8 cellular contexts compared by ENCODE assay signal in the genomic region with DNA sequence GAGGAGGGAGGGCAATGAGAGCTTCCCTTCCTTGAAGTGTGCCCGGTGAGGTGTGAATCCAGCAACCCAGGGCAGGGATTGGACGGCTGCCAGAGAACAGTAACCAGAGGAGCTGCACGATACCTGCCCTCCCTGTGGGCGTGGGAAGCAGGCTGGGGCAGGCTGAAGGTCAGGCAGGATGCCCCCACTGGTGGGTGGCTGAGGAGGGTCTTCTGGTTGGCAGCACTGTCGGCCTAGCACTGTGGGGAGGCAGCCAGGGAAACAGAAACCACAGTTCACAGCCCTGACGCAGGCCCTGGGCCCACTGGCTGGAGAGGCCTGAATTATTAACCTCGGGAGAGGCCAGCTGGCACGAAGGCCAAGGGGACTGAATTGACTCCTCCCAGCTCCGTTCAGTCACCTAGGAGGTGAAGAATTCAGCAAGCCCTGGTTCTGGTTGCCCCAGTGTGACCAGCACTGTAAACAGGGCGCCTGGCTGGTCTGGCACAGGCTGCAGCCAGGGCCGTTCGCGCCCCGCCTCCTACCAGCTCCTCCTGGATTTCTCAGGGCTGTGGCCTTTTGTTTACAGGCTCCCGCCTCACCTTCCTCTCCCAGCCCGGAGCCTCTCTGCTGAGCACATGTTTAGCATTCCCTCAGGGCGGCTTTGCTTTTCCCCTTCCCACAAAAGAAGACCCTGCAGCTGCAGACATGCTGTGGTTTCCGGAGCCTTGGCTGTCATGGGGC.
A peak's percentile ranks its signal among the peaks of the same experiment; 100 is the strongest.
DNase-seq lines count a peak whose midpoint lies in the region; ATAC-seq, FAIRE-seq and TF ChIP-seq lines count a peak whose summit lies in the region.

No MANE protein-coding gene starts in this region.

- H3K4me3 ChIP-seq in HepG2 (replicated peaks in 1 of 3; ENCODE audit: insufficient read depth in 1 of 3, low read depth in 2 of 3, low read length in 3 of 3) = peak overlapping the region; percentile 50 to 78 (median 59)
- H3K4me3 ChIP-seq in upper lobe of right lung = no peak overlapping the region

- H3K27ac ChIP-seq in HepG2 (ENCODE audit: extremely low read length, insufficient read depth, low read length) = no peak overlapping the region
- H3K27ac ChIP-seq in upper lobe of right lung = peak overlapping the region; percentile 74

- in situ Hi-C loops in T47D (cut with HindIII; ENCODE audit: low pct_unique_long_range_greater_than_20kb, low sequenced_read_pairs) (no loop called here), HepG2 (cut with HindIII; ENCODE audit: extremely low pct_ligation_motif_present, low pct_unique_long_range_greater_than_20kb) (no loop called here)

- intact Hi-C loops in HepG2 (cut with micrococcal nuclease; ENCODE audit: unreplicated experiment) (loop anchor here (2.0 to 5.0 kb wide), 2 partner anchors 97 to 119 kb away; partner anchors contain the start of gene B3GNT2), upper lobe of right lung (cut with DNase I) (no loop called here)

- peak overlapping the region; percentile 99 for H3K4me2 ChIP-seq in HepG2 (ENCODE audit: low read depth, low read length)

- H3K4me1 ChIP-seq in HepG2 (ENCODE audit: insufficient read depth, low read length) (peaks cover 29% of the 10 kb centered on the region), upper lobe of right lung (peaks cover 21% of the 10 kb centered on the region)

- TF ChIP-seq POLR2A in HepG2 (IDR thresholded peaks at IDR 0.05; ENCODE audit: insufficient read depth in 1 of 2, low read depth in 2 of 2, low read length in 2 of 2) = 0 out of 4 replicates have a peak, but pooled peaks of 1 of the 2 experiments have one; percentile 16

- no peaks in the 10 kb centered on the region for H3K9me3 ChIP-seq in HepG2 (ENCODE audit: low read length)
- H3K9me3 ChIP-seq in upper lobe of right lung = no peaks in the 10 kb centered on the region

- FAIRE-seq in HepG2 (lab: Jason Lieb, UNC) = no peak

- H3K36me3 ChIP-seq in HepG2 (replicated peaks in 1 of 2; ENCODE audit: control insufficient read depth in 1 of 2, insufficient read depth in 2 of 2, low read length in 2 of 2) (no peaks in the 10 kb centered on the region), upper lobe of right lung (no peaks in the 10 kb centered on the region)

- WGBS in HepG2 (ENCODE audit: low lambda C conversion rate) = 2% methylated on average over 15 of the region's 18 CpGs

- DNase-seq in M059J (ENCODE audit: low read depth) = peak; percentile 86
- peak; percentile 55 to 96 for DNase-seq in T47D (ENCODE audit: low read depth in 1 of 2, low spot score in 1 of 2)
- peak; percentile 51 for DNase-seq in HepG2 (ENCODE audit: low spot score)
- DNase-seq in upper lobe of right lung = peak; percentile 90
- no peak for DNase-seq in stimulated activated CD4-positive, alpha-beta T cell treated with anti-CD3 and anti-CD28 coated beads, Interleukin-4, amount 100 ng/mL, for 1 hour
- no peak for DNase-seq in activated effector memory CD4-positive, alpha-beta T cell treated with anti-CD3 and anti-CD28 coated beads, Interleukin-2, amount 50 U/mL, for 16 hours

- no peak for TF ChIP-seq EP300 in HepG2 (IDR thresholded peaks at IDR 0.05; ENCODE audit: low read depth in 2 of 2, low read length in 2 of 2)
- no peak for TF ChIP-seq EP300 in HepG2 (CRISPR knock-in tag; IDR thresholded peaks at IDR 0.05; ENCODE audit: borderline replicate concordance)

- 0 out of 2 replicates have a peak, but pooled peaks have one; percentile 21 for TF ChIP-seq RAD21 in HepG2 (CRISPR knock-in tag; IDR thresholded peaks at IDR 0.05)

- H3K79me2 ChIP-seq in HepG2 (ENCODE audit: insufficient read depth, low read length) = no peaks in the 10 kb centered on the region

- CTCF ChIA-PET in HepG2 (lab: Yijun Ruan, JAX; ENCODE audit: low intra/inter-chr PET ratio, low total read pairs) = no interaction called here

- H2AFZ ChIP-seq in HepG2 (ENCODE audit: low read length) = peak overlapping the region; percentile 95

- TF ChIP-seq CTCF in HepG2 (CRISPR knock-in tag; IDR thresholded peaks at IDR 0.05) (peak; percentile 6; the same call in 1 of the 2 replicates), upper lobe of right lung (IDR thresholded peaks at IDR 0.05) (no peak)

- ATAC-seq in GM19468 (IDR thresholded peaks at IDR 0.05; ENCODE audit: extremely low read depth, unreplicated experiment) = peak; percentile 49
- peak; percentile 87 for ATAC-seq in HepG2
- peak; percentile 93 for ATAC-seq in upper lobe of right lung
- no peak for ATAC-seq in GM21717 (IDR thresholded peaks at IDR 0.05; ENCODE audit: unreplicated experiment)

- H3K27me3 ChIP-seq in HepG2 (ENCODE audit: control insufficient read depth in 1 of 2, insufficient read depth in 2 of 2, low read length in 2 of 2) = no peaks in the 10 kb centered on the region; a peak in 1 of 5 replicates
- H3K27me3 ChIP-seq in upper lobe of right lung = no peaks in the 10 kb centered on the region

- POLR2A ChIA-PET in HepG2 (lab: Yijun Ruan, JAX) = interaction anchor here (0.6 to 1.2 kb wide), 6 partner anchors 9 to 118 kb away, joined by 3 read pairs; no protein-coding TSS in a partner anchor

- no TSS peak for BruUV-seq in HepG2 (replicated peaks; lab: Mats Ljungman, UMichigan)

- peak overlapping the region; percentile 67 for H3K9ac ChIP-seq in HepG2 (ENCODE audit: insufficient read depth, low read depth, low read length)

- H4K20me1 ChIP-seq in HepG2 (ENCODE audit: insufficient read depth, low read length) = no peaks in the 10 kb centered on the region

TF ChIP-seq in HepG2, 621 proteins besides CTCF, POLR2A, EP300 and RAD21 (continues in another document):
- 0 out of 2 replicates have a peak, but pooled peaks have one; percentile 64 for TF ChIP-seq ZNF160 (CRISPR knock-in tag; IDR thresholded peaks at IDR 0.05)
- TF ChIP-seq, protein P1, sequence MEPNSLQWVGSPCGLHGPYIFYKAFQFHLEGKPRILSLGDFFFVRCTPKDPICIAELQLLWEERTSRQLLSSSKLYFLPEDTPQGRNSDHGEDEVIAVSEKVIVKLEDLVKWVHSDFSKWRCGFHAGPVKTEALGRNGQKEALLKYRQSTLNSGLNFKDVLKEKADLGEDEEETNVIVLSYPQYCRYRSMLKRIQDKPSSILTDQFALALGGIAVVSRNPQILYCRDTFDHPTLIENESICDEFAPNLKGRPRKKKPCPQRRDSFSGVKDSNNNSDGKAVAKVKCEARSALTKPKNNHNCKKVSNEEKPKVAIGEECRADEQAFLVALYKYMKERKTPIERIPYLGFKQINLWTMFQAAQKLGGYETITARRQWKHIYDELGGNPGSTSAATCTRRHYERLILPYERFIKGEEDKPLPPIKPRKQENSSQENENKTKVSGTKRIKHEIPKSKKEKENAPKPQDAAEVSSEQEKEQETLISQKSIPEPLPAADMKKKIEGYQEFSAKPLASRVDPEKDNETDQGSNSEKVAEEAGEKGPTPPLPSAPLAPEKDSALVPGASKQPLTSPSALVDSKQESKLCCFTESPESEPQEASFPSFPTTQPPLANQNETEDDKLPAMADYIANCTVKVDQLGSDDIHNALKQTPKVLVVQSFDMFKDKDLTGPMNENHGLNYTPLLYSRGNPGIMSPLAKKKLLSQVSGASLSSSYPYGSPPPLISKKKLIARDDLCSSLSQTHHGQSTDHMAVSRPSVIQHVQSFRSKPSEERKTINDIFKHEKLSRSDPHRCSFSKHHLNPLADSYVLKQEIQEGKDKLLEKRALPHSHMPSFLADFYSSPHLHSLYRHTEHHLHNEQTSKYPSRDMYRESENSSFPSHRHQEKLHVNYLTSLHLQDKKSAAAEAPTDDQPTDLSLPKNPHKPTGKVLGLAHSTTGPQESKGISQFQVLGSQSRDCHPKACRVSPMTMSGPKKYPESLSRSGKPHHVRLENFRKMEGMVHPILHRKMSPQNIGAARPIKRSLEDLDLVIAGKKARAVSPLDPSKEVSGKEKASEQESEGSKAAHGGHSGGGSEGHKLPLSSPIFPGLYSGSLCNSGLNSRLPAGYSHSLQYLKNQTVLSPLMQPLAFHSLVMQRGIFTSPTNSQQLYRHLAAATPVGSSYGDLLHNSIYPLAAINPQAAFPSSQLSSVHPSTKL (CRISPR knock-in tag; IDR thresholded peaks at IDR 0.05) = peak; percentile 7; the same call in 1 of the 2 replicates
- no peak for TF ChIP-seq THAP7 (CRISPR knock-in tag; IDR thresholded peaks at IDR 0.05)
- peak; percentile 28; the same call in 1 of the 2 replicates for TF ChIP-seq ZNF616 (CRISPR knock-in tag; IDR thresholded peaks at IDR 0.05; ENCODE audit: low read depth)
- TF ChIP-seq ZNF275 (CRISPR knock-in tag; IDR thresholded peaks at IDR 0.05; ENCODE audit: borderline replicate concordance) = 0 out of 2 replicates have a peak, but pooled peaks have one; percentile 26
- no peak for TF ChIP-seq SIN3B (IDR thresholded peaks at IDR 0.05; ENCODE audit: low read length)
- peak; percentile 32; the same call in 1 of the 2 replicates for TF ChIP-seq TAF1 (CRISPR knock-in tag; IDR thresholded peaks at IDR 0.05)
- TF ChIP-seq ZFP36L1 (CRISPR knock-in tag; IDR thresholded peaks at IDR 0.05) = 0 out of 2 replicates have a peak, but pooled peaks have one; percentile 34
- peak; percentile 44; the same call in 1 of the 2 replicates for TF ChIP-seq ZNF580 (CRISPR knock-in tag; IDR thresholded peaks at IDR 0.05; ENCODE audit: borderline replicate concordance, low read depth)

Comparison
In these comparisons a context has a peak if more than half of its experiments do, and no peak if none do; other contexts are left out.
1. DNase-seq: peak in M059J (single experiment), T47D (2 of 2), HepG2 (single experiment) and upper lobe of right lung (single experiment); none in stimulated activated CD4-positive, alpha-beta T cell treated with anti-CD3 and anti-CD28 coated beads, Interleukin-4, amount 100 ng/mL, for 1 hour (single experiment) and activated effector memory CD4-positive, alpha-beta T cell treated with anti-CD3 and anti-CD28 coated beads, Interleukin-2, amount 50 U/mL, for 16 hours (single experiment).